ENCODE assay signal across 15 cellular contexts in the genomic region with DNA sequence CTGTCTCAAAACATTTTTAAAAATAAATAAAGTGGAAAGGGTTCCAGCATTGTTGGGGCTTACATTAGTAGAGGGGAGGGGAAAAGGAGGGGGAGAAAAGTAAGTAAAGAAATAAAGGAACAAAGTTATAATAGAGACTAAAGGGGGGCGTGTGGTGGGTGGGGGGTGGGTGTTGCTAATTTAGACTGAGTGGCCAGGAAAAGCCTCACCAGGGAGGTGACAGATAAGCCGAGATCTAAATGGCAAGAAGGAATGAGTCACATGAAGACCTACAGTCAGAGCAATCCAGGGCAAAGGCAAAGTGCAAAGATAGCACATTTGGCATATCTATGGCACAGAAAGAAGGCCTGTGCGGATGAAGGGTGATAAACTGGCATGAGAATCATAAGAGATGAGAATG. TPM values are rescaled to one million over a fixed set of nuclear protein-coding genes. Genes with fewer than 3 reads are reported as not detected.
DNase-seq lines count a peak whose midpoint lies in the region; ATAC-seq and TF ChIP-seq lines count a peak whose summit lies in the region.
"Had no signal": no experiment of that assay in that cellular context is flagged by ENCODE, and none has a peak within 500 bp of the region (broad histone marks: within the 10 kb centered on the region; RNA-seq: fewer than 3 reads in every experiment).

No MANE protein-coding gene starts in this region.

- H3K4me3 Mint-ChIP-seq in T-helper 2 cell treated with Interferon-gamma antibody and Interleukin-4, amounts not matched to agents 5 μg/mL and 100 μg/mL, for 36 hours = no peak overlapping the region
- H3K4me3 Mint-ChIP-seq: activated T-helper 1 cell treated with anti-CD3 and anti-CD28 coated beads, Interleukin-12 subunit alpha, Interleukin-12 subunit beta, Interleukin-2, Interleukin-4 antibody, amounts not matched to agents 30 ng/mL and 10 ng/mL and 1 ng/mL, durations not matched to agents 14 hours and 24 hours and 36 hours had no signal

- H3K9me3 ChIP-seq in heart right ventricle = no peaks in the 10 kb centered on the region
- H3K9me3 ChIP-seq in subcutaneous abdominal adipose tissue (ENCODE audit: control insufficient read depth in 5 of 5, low read length in 5 of 5) = no peaks in the 10 kb centered on the region
- H3K9me3 ChIP-seq: neutrophil had no signal

- H3K4me1 Mint-ChIP-seq in T-helper 2 cell treated with Interferon-gamma antibody and Interleukin-4, amounts not matched to agents 5 μg/mL and 100 μg/mL, for 36 hours (ENCODE audit: low read depth) = peaks cover 6% of the 10 kb centered on the region

- no peaks in the 10 kb centered on the region for H3K9me3 Mint-ChIP-seq in T-helper 2 cell treated with Interferon-gamma antibody and Interleukin-4, amounts not matched to agents 5 μg/mL and 100 μg/mL, for 36 hours
- H3K9me3 Mint-ChIP-seq: activated T-helper 1 cell treated with anti-CD3 and anti-CD28 coated beads, Interleukin-12 subunit alpha, Interleukin-12 subunit beta, Interleukin-2, Interleukin-4 antibody, amounts not matched to agents 30 ng/mL and 10 ng/mL and 1 ng/mL, durations not matched to agents 14 hours and 24 hours and 36 hours had no signal

- no peaks in the 10 kb centered on the region for H3K27me3 Mint-ChIP-seq in T-helper 2 cell treated with Interferon-gamma antibody and Interleukin-4, amounts not matched to agents 5 μg/mL and 100 μg/mL, for 36 hours (ENCODE audit: low read depth)

- no peak overlapping the region for H3K27ac Mint-ChIP-seq in T-helper 2 cell treated with Interferon-gamma antibody and Interleukin-4, amounts not matched to agents 5 μg/mL and 100 μg/mL, for 36 hours

- peak; percentile 23 for DNase-seq in T-helper 2 cell treated with Interferon-gamma antibody and Interleukin-4, amounts not matched to agents 5 μg/mL and 100 μg/mL, for 36 hours (ENCODE audit: low spot score)
- no peak for DNase-seq in T-helper 2 cell
- DNase-seq in heart right ventricle = peak in 1 of 2 donors; percentile 48
- DNase-seq in activated effector memory CD4-positive, alpha-beta T cell treated with anti-CD3 and anti-CD28 coated beads, Interleukin-2, amount 50 U/mL, for 16 hours = no peak
- DNase-seq: activated CD4-positive, alpha-beta T cell treated with anti-CD3 and anti-CD28 coated beads, Interleukin-2, amount 50 U/mL, for 1 hour; COR-L47; glutamatergic neuron; NCI-H1092 treated with DMSO at 0.1 percent for 48 hours; NCI-H345; stimulated activated CD4-positive, alpha-beta T cell treated with anti-CD3 and anti-CD28 coated beads, Interleukin-12 subunit alpha, Interleukin-12 subunit beta, amount 100 ng/mL, for 4 hours had no signal

- H3K9ac ChIP-seq in subcutaneous abdominal adipose tissue (ENCODE audit: low read length in 5 of 5) = peak overlapping the region in 1 of 5 donors; percentile 45

- H3K27me3 ChIP-seq in heart right ventricle (no peaks in the 10 kb centered on the region), subcutaneous abdominal adipose tissue (ENCODE audit: control insufficient read depth in 5 of 5, insufficient read depth in 4 of 5, low read length in 5 of 5) (no peaks in the 10 kb centered on the region)
- H3K27me3 ChIP-seq: neutrophil had no signal

- intact Hi-C loops in heart right ventricle (cut with DNase I) = loop anchor here in 3 of 10 donors (5.0 kb wide), 3 partner anchors 43 to 108 kb away; partner anchors contain the start of gene TIE1 (in 1 of the 3)

- H3K36me3 ChIP-seq in heart right ventricle = no peaks in the 10 kb centered on the region
- no peaks in the 10 kb centered on the region for H3K36me3 ChIP-seq in subcutaneous abdominal adipose tissue (ENCODE audit: control insufficient read depth in 5 of 5, insufficient read depth in 5 of 5, low read length in 5 of 5)
- H3K36me3 ChIP-seq: neutrophil had no signal

- no peaks in the 10 kb centered on the region for H3K36me3 Mint-ChIP-seq in T-helper 2 cell treated with Interferon-gamma antibody and Interleukin-4, amounts not matched to agents 5 μg/mL and 100 μg/mL, for 36 hours (ENCODE audit: low read depth)

- H3K27ac ChIP-seq in heart right ventricle (peak overlapping the region; percentile 79 to 98 (median 88)), subcutaneous abdominal adipose tissue (ENCODE audit: low read depth, low read length) (peak overlapping the region; percentile 79)
- H3K27ac ChIP-seq: neutrophil had no signal

- WGBS in heart right ventricle, 2 donors = 35 to 45% methylated on average over 3 of the region's 3 CpGs

- ATAC-seq in heart right ventricle = peak in 6 of 8 donors; percentile 13 to 43 (median 32)
- ATAC-seq in esophagus mucosa = no peak

- no peak overlapping the region for H3K4me3 ChIP-seq in heart right ventricle
- H3K4me3 ChIP-seq in subcutaneous abdominal adipose tissue (ENCODE audit: low read depth in 1 of 5, low read length in 5 of 5) = no peak overlapping the region

- TF ChIP-seq CTCF in heart right ventricle (IDR thresholded peaks at IDR 0.05) = no peak

- H3K4me1 ChIP-seq in heart right ventricle (peaks cover 10 to 64% (median 28%) of the 10 kb centered on the region in 9 donors), subcutaneous abdominal adipose tissue (ENCODE audit: control insufficient read depth in 5 of 5, insufficient read depth in 5 of 5, low read length in 5 of 5) (peaks cover 0 to 35% (median 28%) of the 10 kb centered on the region in 5 donors)

RNA-seq across cellular contexts. Expression of gene MPL, which starts 7.5 kb away (rescaled TPM):
- total RNA-seq in heart right ventricle = 1 to 10 TPM in 1 of 10 donors, under 1 TPM in 9; 0.21 to 1.2 (median 0.42) TPM
- under 1 TPM; 0.03 to 0.22 TPM for polyA plus RNA-seq in heart right ventricle
- 0.48 TPM for total RNA-seq in esophagus mucosa
- total RNA-seq: activated T-helper 1 cell treated with anti-CD3 and anti-CD28 coated beads, Interleukin-12 subunit alpha, Interleukin-12 subunit beta, Interleukin-2, Interleukin-4 antibody, amounts not matched to agents 30 ng/mL and 10 ng/mL and 1 ng/mL, durations not matched to agents 14 hours and 24 hours and 36 hours; T-helper 1 cell treated with Interleukin-12 subunit alpha and Interleukin-12 subunit beta and Interleukin-4 antibody, amounts not matched to agents 30 ng/mL and 1 ng/mL, for 36 hours had no signal

RNA-seq across cellular contexts. Expression of gene CDC20, which starts 13.7 kb away (rescaled TPM):
- total RNA-seq in heart right ventricle = 1 to 10 TPM in 6 of 10 donors, under 1 TPM in 4; 0.15 to 9.6 (median 1.5) TPM
- polyA plus RNA-seq in heart right ventricle = 1 to 10 TPM in 1 of 2 donors, under 1 TPM in 1; 0.49 to 1.2 TPM
- 76.2 TPM for total RNA-seq in esophagus mucosa

RNA-seq across cellular contexts. Expression of gene ELOVL1, which starts 22.7 kb away (rescaled TPM):
- total RNA-seq in heart right ventricle = 10 to 100 TPM; 18.4 to 49.3 (median 28.3) TPM
- polyA plus RNA-seq in heart right ventricle = 10 to 100 TPM; 24.3 to 82.0 TPM
- total RNA-seq in esophagus mucosa = 172 TPM

RNA-seq across cellular contexts. Expression of gene TIE1, which starts 44.3 kb away (rescaled TPM):
- total RNA-seq in heart right ventricle (10 to 100 TPM; 19.9 to 55.8 (median 28.4) TPM), esophagus mucosa (4.1 TPM)
- 10 to 100 TPM; 38.7 to 43.7 TPM for polyA plus RNA-seq in heart right ventricle

RNA-seq across cellular contexts. Expression of gene MED8, which starts 44.5 kb away (rescaled TPM):
- total RNA-seq in heart right ventricle = 10 to 100 TPM; 10.5 to 22.5 (median 13.9) TPM
- 10 to 100 TPM; 11.8 to 32.4 TPM for polyA plus RNA-seq in heart right ventricle
- total RNA-seq in esophagus mucosa = 46.0 TPM
